Comparison of ENCODE assay signal across 23 cellular contexts in the genomic region with DNA sequence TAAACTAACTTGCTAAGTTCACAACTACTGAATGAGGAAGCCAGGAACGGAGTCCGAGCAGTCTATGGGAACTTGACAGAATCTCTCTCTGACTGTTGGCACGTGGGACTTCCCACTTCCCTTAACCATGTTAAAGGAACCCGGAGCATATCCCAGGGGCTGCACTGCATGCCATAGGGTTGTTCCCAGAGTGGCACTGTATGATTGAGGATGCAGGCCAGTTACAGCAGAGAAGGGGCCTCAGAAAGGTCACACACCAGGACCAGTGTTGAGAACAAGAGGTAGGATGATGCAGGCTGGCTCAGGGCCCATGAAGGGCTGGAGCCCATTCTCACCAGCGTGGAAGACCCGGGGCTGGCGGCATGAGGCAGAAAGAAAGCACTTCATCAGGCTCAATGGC.
DNase-seq lines count a peak whose midpoint lies in the region; ATAC-seq, FAIRE-seq and TF ChIP-seq lines count a peak whose summit lies in the region.
"Had no signal": no experiment of that assay in that cellular context is flagged by ENCODE, and none has a peak within 500 bp of the region (broad histone marks: within the 10 kb centered on the region; RNA-seq: fewer than 3 reads in every experiment).

No MANE protein-coding gene starts in this region.

- SMC1A ChIA-PET in GM12878 (lab: Charles Lee; ENCODE audit: uncharacterized antibody, unreplicated experiment) = interaction anchor here (1.3 to 4.0 kb wide), 10 partner anchors 11 to 48 kb away, joined by 3 to 34 read pairs (median 12); no protein-coding TSS in a partner anchor

- no peak for TF ChIP-seq CTCF in GM12878 (IDR thresholded peaks at IDR 0.05 in 2 of 3, conservative IDR thresholded peaks at IDR 0.05 in 1 of 3; ENCODE audit: control insufficient read depth in 2 of 3, extremely low read depth in 1 of 3, insufficient read depth in 1 of 3, low read depth in 3 of 3, low read length in 3 of 3)
- no peak for TF ChIP-seq CTCF in A673 (conservative IDR thresholded peaks at IDR 0.05; ENCODE audit: low read depth, low read length)
- TF ChIP-seq CTCF in dorsolateral prefrontal cortex (IDR thresholded peaks at IDR 0.05 in 54 of 56, conservative IDR thresholded peaks at IDR 0.05 in 2 of 56; ENCODE audit: low read depth in 1 of 56, partially characterized antibody in 56 of 56) = no peak

- no peaks in the 10 kb centered on the region for H4K20me1 ChIP-seq in GM12878 (ENCODE audit: control insufficient read depth, insufficient read depth)

- RAD21 ChIA-PET in GM12878 (lab: Charles Lee; ENCODE audit: unreplicated experiment) = interaction anchor here (1.0 to 3.6 kb wide), 5 partner anchors 14 to 50 kb away, joined by 3 to 21 read pairs (median 4); no protein-coding TSS in a partner anchor

- H3K4me1 ChIP-seq in GM12878 (ENCODE audit: control insufficient read depth, insufficient read depth, low read length) = no peaks in the 10 kb centered on the region
- H3K4me1 ChIP-seq in A673 (ENCODE audit: insufficient read depth, low read length, poor library complexity, severe bottlenecking) = no peaks in the 10 kb centered on the region
- H3K4me1 ChIP-seq: gastrocnemius medialis had no signal

- TF ChIP-seq POLR2A in GM12878 (IDR thresholded peaks at IDR 0.05; ENCODE audit: low read depth, low read length) (no peak), GM18505 (IDR thresholded peaks at IDR 0.05; ENCODE audit: borderline replicate concordance, extremely low read depth, insufficient read depth, insufficient read length) (no peak)

- no peak overlapping the region for H3K4me3 Mint-ChIP-seq in stimulated activated memory B cell treated with anti-CD40 and anti-IgM and Interleukin-4, amounts not matched to agents 10 μg/mL and 1 μg/mL and 100 μg/mL, for 72 hours
- H3K4me3 Mint-ChIP-seq: activated CD4-positive, alpha-beta T cell treated with anti-CD3 and anti-CD28 coated beads for 36 hours; activated T-cell treated with anti-CD3 and anti-CD28 coated beads, Interleukin-2, amount 50 U/mL, for 72 hours; natural killer cell had no signal

- H3K9ac ChIP-seq in GM12878 (ENCODE audit: control insufficient read depth, insufficient read depth, low read length) = no peak overlapping the region

- TF ChIP-seq RAD21 in GM12878 (IDR thresholded peaks at IDR 0.05; ENCODE audit: insufficient read depth, low read depth, low read length) = no peak

- in situ Hi-C loops in GM12878 (cut with MboI) = no loop called here

- H3K4me1 Mint-ChIP-seq in stimulated activated memory B cell treated with anti-CD40 and anti-IgM and Interleukin-4, amounts not matched to agents 10 μg/mL and 1 μg/mL and 100 μg/mL, for 72 hours = no peaks in the 10 kb centered on the region
- H3K4me1 Mint-ChIP-seq: activated CD4-positive, alpha-beta T cell treated with anti-CD3 and anti-CD28 coated beads for 36 hours; natural killer cell had no signal

- peaks cover 11% of the 10 kb centered on the region for H3K27me3 Mint-ChIP-seq in stimulated activated memory B cell treated with anti-CD40 and anti-IgM and Interleukin-4, amounts not matched to agents 10 μg/mL and 1 μg/mL and 100 μg/mL, for 72 hours

- WGBS in GM12878 (ENCODE audit: insufficient coverage, insufficient replicate concordance, low lambda C conversion rate, missing lambda C conversion rate) = 4% methylated on average over 7 of the region's 7 CpGs

- FAIRE-seq in GM12878 (lab: Jason Lieb, UNC) = no peak

- ATAC-seq in GM18861 (IDR thresholded peaks at IDR 0.05; ENCODE audit: unreplicated experiment) = peak; percentile 3
- peak; percentile 31 for ATAC-seq in HG02759 (IDR thresholded peaks at IDR 0.05; ENCODE audit: unreplicated experiment)
- ATAC-seq in GM12878 = peak; percentile 51
- ATAC-seq in stimulated activated memory B cell treated with anti-CD40 and anti-IgM and Interleukin-4, amounts not matched to agents 10 μg/mL and 1 μg/mL and 100 μg/mL, for 72 hours = peak; percentile 38
- no peak for ATAC-seq in GM18505 (IDR thresholded peaks at IDR 0.05; ENCODE audit: unreplicated experiment)
- ATAC-seq: activated CD4-positive, alpha-beta T cell treated with anti-CD3 and anti-CD28 coated beads for 36 hours; activated naive CD4-positive, alpha-beta T cell treated with anti-CD3 and anti-CD28 coated beads, Interleukin-2, amount 50 U/mL, for 72 hours; activated T-cell treated with anti-CD3 and anti-CD28 coated beads, Interleukin-2, amount 50 U/mL, for 72 hours; gastrocnemius medialis; natural killer cell had no signal

- H3K36me3 Mint-ChIP-seq in stimulated activated memory B cell treated with anti-CD40 and anti-IgM and Interleukin-4, amounts not matched to agents 10 μg/mL and 1 μg/mL and 100 μg/mL, for 72 hours = no peaks in the 10 kb centered on the region
- H3K36me3 Mint-ChIP-seq: activated naive CD4-positive, alpha-beta T cell treated with anti-CD3 and anti-CD28 coated beads, Interleukin-2, amount 50 U/mL, for 72 hours; natural killer cell had no signal

- BruUV-seq in GM12878 (replicated peaks; lab: Mats Ljungman, UMichigan) = no TSS peak
- no TSS peak for BruUV-seq in A673 (replicated peaks; lab: Mats Ljungman, UMichigan)

- H3K36me3 ChIP-seq in GM12878 (ENCODE audit: control insufficient read depth in 2 of 2, insufficient read depth in 2 of 2, low read length in 1 of 2) = no peaks in the 10 kb centered on the region
- H3K36me3 ChIP-seq in A673 (ENCODE audit: insufficient read depth, low read length, poor library complexity, severe bottlenecking) = no peaks in the 10 kb centered on the region
- H3K36me3 ChIP-seq: esophagus muscularis mucosa, gastrocnemius medialis had no signal

- CTCF ChIA-PET in GM12878 (lab: Yijun Ruan, JAX) = interaction anchor here (0.6 kb wide), 1 partner anchor 22 kb away, joined by 5 read pairs; no protein-coding TSS in a partner anchor
- CTCF ChIA-PET in A673 (lab: Charles Lee) = no interaction called here

- intact Hi-C loops in GM12878 (cut with micrococcal nuclease; ENCODE audit: unreplicated experiment) = no loop called here
- intact Hi-C loops in A673 (cut with micrococcal nuclease; ENCODE audit: unreplicated experiment) = no loop called here
- intact Hi-C loops in dorsolateral prefrontal cortex (cut with DNase I) = no loop called here

- no peak overlapping the region; the same call in 1 of the 2 replicates for H2AFZ ChIP-seq in GM12878 (ENCODE audit: control insufficient read depth, low read depth, low read length)

- no peak for TF ChIP-seq EP300 in GM12878 (IDR thresholded peaks at IDR 0.05; ENCODE audit: borderline replicate concordance in 1 of 2, control insufficient read depth in 1 of 2, low read depth in 2 of 2, low read length in 2 of 2)

- H3K27me3 ChIP-seq in GM12878 (replicated peaks in 1 of 2; ENCODE audit: control insufficient read depth in 2 of 2, insufficient read depth in 2 of 2, low read length in 1 of 2) (no peaks in the 10 kb centered on the region), A673 (replicated peaks; ENCODE audit: insufficient read depth, low read depth, low read length, poor library complexity) (no peaks in the 10 kb centered on the region), dorsolateral prefrontal cortex (no peaks in the 10 kb centered on the region)
- H3K27me3 ChIP-seq: esophagus muscularis mucosa, gastrocnemius medialis had no signal

- no peak overlapping the region for H3K4me3 ChIP-seq in GM12878
- no peak overlapping the region for H3K4me3 ChIP-seq in A673 (ENCODE audit: low read depth, low read length, poor library complexity, severe bottlenecking)
- H3K4me3 ChIP-seq in dorsolateral prefrontal cortex = no peak overlapping the region
- H3K4me3 ChIP-seq: esophagus muscularis mucosa, gastrocnemius medialis had no signal

- no peaks in the 10 kb centered on the region for H3K79me2 ChIP-seq in GM12878 (ENCODE audit: control insufficient read depth, insufficient read depth, low read length)

- H3K9me3 ChIP-seq in GM12878 (replicated peaks; ENCODE audit: control insufficient read depth, insufficient read depth, low read length) (no peaks in the 10 kb centered on the region), A673 (ENCODE audit: low read depth, low read length, poor library complexity, severe bottlenecking) (no peaks in the 10 kb centered on the region)
- H3K9me3 ChIP-seq: esophagus muscularis mucosa, gastrocnemius medialis had no signal

- H3K27ac ChIP-seq in GM12878 (ENCODE audit: control insufficient read depth, insufficient read depth) (no peak overlapping the region), A673 (ENCODE audit: low read depth, low read length, poor library complexity, severe bottlenecking) (no peak overlapping the region), dorsolateral prefrontal cortex (no peak overlapping the region)
- H3K27ac ChIP-seq: esophagus muscularis mucosa, gastrocnemius medialis had no signal

- H3K4me2 ChIP-seq in GM12878 (ENCODE audit: control insufficient read depth, insufficient read depth) = no peak overlapping the region

- DNase-seq in GM12878 (ENCODE audit: low read depth, low spot score) = no peak
- DNase-seq in A673 (ENCODE audit: low spot score) = no peak
- no peak for DNase-seq in dorsolateral prefrontal cortex
- DNase-seq: activated CD4-positive, alpha-beta T cell treated with anti-CD3 and anti-CD28 coated beads for 36 hours; activated T-cell treated with anti-CD3 and anti-CD28 coated beads, Interleukin-2, amount 50 U/mL, for 72 hours; COR-L47; DMS79 treated with DMSO at 0.1 percent for 48 hours; effector memory CD4-positive, alpha-beta T cell; gastrocnemius medialis; kidney glomerular epithelial cell; mesendoderm; natural killer cell; NCI-H1417; NCI-H2107; NCI-H524 treated with DMSO at 0.1 percent for 48 hours; stimulated activated naive CD4-positive, alpha-beta T cell; SW 1271 had no signal

- POLR2A ChIA-PET in GM12878 (lab: Charles Lee) (interaction anchor here (0.8 to 1.5 kb wide), 4 partner anchors 23 to 41 kb away, joined by 3 read pairs; no protein-coding TSS in a partner anchor), A673 (lab: Charles Lee; ENCODE audit: low non-redundant PET) (no interaction called here)

- H3K9me3 Mint-ChIP-seq in stimulated activated memory B cell treated with anti-CD40 and anti-IgM and Interleukin-4, amounts not matched to agents 10 μg/mL and 1 μg/mL and 100 μg/mL, for 72 hours = no peaks in the 10 kb centered on the region
- H3K9me3 Mint-ChIP-seq: activated naive CD4-positive, alpha-beta T cell treated with anti-CD3 and anti-CD28 coated beads, Interleukin-2, amount 50 U/mL, for 72 hours; activated T-cell treated with anti-CD3 and anti-CD28 coated beads, Interleukin-2, amount 50 U/mL, for 72 hours had no signal

- no peak overlapping the region for H3K27ac Mint-ChIP-seq in stimulated activated memory B cell treated with anti-CD40 and anti-IgM and Interleukin-4, amounts not matched to agents 10 μg/mL and 1 μg/mL and 100 μg/mL, for 72 hours
- H3K27ac Mint-ChIP-seq: activated CD4-positive, alpha-beta T cell treated with anti-CD3 and anti-CD28 coated beads for 36 hours; activated naive CD4-positive, alpha-beta T cell treated with anti-CD3 and anti-CD28 coated beads, Interleukin-2, amount 50 U/mL, for 72 hours; activated T-cell treated with anti-CD3 and anti-CD28 coated beads, Interleukin-2, amount 50 U/mL, for 72 hours; natural killer cell had no signal

TF ChIP-seq in GM12878, 131 proteins besides CTCF, POLR2A, EP300 and RAD21 (continues in another document):
- TF ChIP-seq BHLHE40 (IDR thresholded peaks at IDR 0.05; ENCODE audit: borderline replicate concordance in 1 of 2, low read depth in 2 of 2, low read length in 1 of 2) (peak; percentile 18 to 67; a peak in 1 of 4 replicates), HDAC2 (IDR thresholded peaks at IDR 0.05) (no peak)
